ENCODE assay signal across 8 cellular contexts in genomic region chr11:28106351-28107043, GRCh38. TPM values are rescaled to one million over a fixed set of nuclear protein-coding genes. Genes with fewer than 3 reads are reported as not detected.
A peak's percentile ranks its signal among the peaks of the same experiment; 100 is the strongest.
DNase-seq lines count a peak whose midpoint lies in the region; ATAC-seq and TF ChIP-seq lines count a peak whose summit lies in the region.

No MANE protein-coding gene starts in this region.

- POLR2A ChIA-PET in PC-3 (lab: Charles Lee; ENCODE audit: unreplicated experiment): interaction anchor here (0.6 to 1.3 kb wide), 3 partner anchors 17 to 586 kb away, joined by 3 to 12 read pairs (median 5); no protein-coding TSS in a partner anchor

- CTCF ChIA-PET in PC-3 (lab: Charles Lee): interaction anchor here (0.6 kb wide), 3 partner anchors 127 to 573 kb away, joined by 3 to 4 read pairs (median 4); no protein-coding TSS in a partner anchor

- H3K9me2 ChIP-seq in PC-3 (replicated peaks; ENCODE audit: low read length): no peaks in the 10 kb centered on the region

- H3K27ac Mint-ChIP-seq in T-helper 1 cell treated with Interleukin-12 subunit alpha and Interleukin-12 subunit beta and Interleukin-4 antibody, amounts not matched to agents 30 μg/mL and 1 μg/mL, for 36 hours: peak overlapping the region; percentile 77
- H3K27ac Mint-ChIP-seq in endothelial cell (ENCODE audit: unreplicated experiment) (peak overlapping the region; percentile 39), progenitor cell of endocrine pancreas (peak overlapping the region; percentile 31)

- H3K4me3 Mint-ChIP-seq in T-helper 1 cell treated with Interleukin-12 subunit alpha and Interleukin-12 subunit beta and Interleukin-4 antibody, amounts not matched to agents 30 μg/mL and 1 μg/mL, for 36 hours: peak overlapping the region; percentile 98
- no peak overlapping the region for H3K4me3 Mint-ChIP-seq in endothelial cell (ENCODE audit: unreplicated experiment)
- H3K4me3 Mint-ChIP-seq in progenitor cell of endocrine pancreas (ENCODE audit: low read depth): peak overlapping the region; percentile 60

- peak overlapping the region; percentile 88 for H3K4me2 ChIP-seq in PC-3 (ENCODE audit: low read length)

- peak overlapping the region; percentile 75 for H3K4me3 ChIP-seq in PC-3 (ENCODE audit: low read length)

- no peak overlapping the region for H2AFZ ChIP-seq in PC-3 (ENCODE audit: low read length)

- no peak for DNase-seq in T-helper 1 cell
- no peak for DNase-seq in PC-3
- DNase-seq in endothelial cell (ENCODE audit: low spot score): no peak
- no peak for DNase-seq in progenitor cell of endocrine pancreas (ENCODE audit: low spot score, unreplicated experiment)
- no peak for DNase-seq in caudate nucleus (lab: John Stamatoyannopoulos, UW)

- H3K27me3 Mint-ChIP-seq in T-helper 1 cell treated with Interleukin-12 subunit alpha and Interleukin-12 subunit beta and Interleukin-4 antibody, amounts not matched to agents 30 μg/mL and 1 μg/mL, for 36 hours (ENCODE audit: low read depth): no peaks in the 10 kb centered on the region
- H3K27me3 Mint-ChIP-seq in endothelial cell (ENCODE audit: unreplicated experiment) (peaks cover 12% of the 10 kb centered on the region), progenitor cell of endocrine pancreas (no peaks in the 10 kb centered on the region)

- no peak overlapping the region for H3K27ac ChIP-seq in PC-3 (ENCODE audit: low read length)
- no peak overlapping the region for H3K27ac ChIP-seq in caudate nucleus (ENCODE audit: low read depth, low read length)

- BruUV-seq in PC-3 (replicated peaks; lab: Mats Ljungman, UMichigan): no TSS peak

- no peaks in the 10 kb centered on the region for H3K27me3 ChIP-seq in PC-3 (ENCODE audit: low read length)

- H3K4me1 ChIP-seq in PC-3 (ENCODE audit: insufficient read depth, low read length): peaks cover 67% of the 10 kb centered on the region

- H3K4me1 Mint-ChIP-seq in T-helper 1 cell treated with Interleukin-12 subunit alpha and Interleukin-12 subunit beta and Interleukin-4 antibody, amounts not matched to agents 30 μg/mL and 1 μg/mL, for 36 hours (ENCODE audit: low read depth): peaks cover 47% of the 10 kb centered on the region
- H3K4me1 Mint-ChIP-seq in endothelial cell (ENCODE audit: unreplicated experiment): peaks cover 23% of the 10 kb centered on the region
- peaks cover 45% of the 10 kb centered on the region for H3K4me1 Mint-ChIP-seq in progenitor cell of endocrine pancreas (ENCODE audit: low read depth)

- no peak for ATAC-seq in PC-3
- no peak for ATAC-seq in GM21737 (IDR thresholded peaks at IDR 0.05; ENCODE audit: unreplicated experiment)
- ATAC-seq in HG02852 (IDR thresholded peaks at IDR 0.05; ENCODE audit: unreplicated experiment): no peak

- H3K9ac ChIP-seq in PC-3 (ENCODE audit: low read length): peak overlapping the region; percentile 75; the same call in 1 of the 2 replicates

- H3K79me2 ChIP-seq in PC-3 (ENCODE audit: low read length): peaks cover 91% of the 10 kb centered on the region

- intact Hi-C loops in PC-3 (cut with micrococcal nuclease): loop anchor here (1.0 to 5.0 kb wide), 6 partner anchors 172 to 1226 kb away; partner anchors contain the start of gene BDNF

- no peaks in the 10 kb centered on the region for H3K9me3 Mint-ChIP-seq in T-helper 1 cell treated with Interleukin-12 subunit alpha and Interleukin-12 subunit beta and Interleukin-4 antibody, amounts not matched to agents 30 μg/mL and 1 μg/mL, for 36 hours
- no peaks in the 10 kb centered on the region for H3K9me3 Mint-ChIP-seq in endothelial cell (ENCODE audit: unreplicated experiment)
- H3K9me3 Mint-ChIP-seq in progenitor cell of endocrine pancreas (ENCODE audit: low read depth): no peaks in the 10 kb centered on the region

- H3K9me3 ChIP-seq in PC-3 (ENCODE audit: low read length): no peaks in the 10 kb centered on the region

- no peaks in the 10 kb centered on the region for H4K20me1 ChIP-seq in PC-3 (ENCODE audit: low read length)

- TF ChIP-seq CTCF in PC-3 (conservative IDR thresholded peaks at IDR 0.05; ENCODE audit: low read depth, low read length): no peak
- no peak for TF ChIP-seq CTCF in endothelial cell (IDR thresholded peaks at IDR 0.05; ENCODE audit: unreplicated experiment)
- no peak for TF ChIP-seq CTCF in progenitor cell of endocrine pancreas (IDR thresholded peaks at IDR 0.05; ENCODE audit: unreplicated experiment)

- H3K36me3 ChIP-seq in PC-3 (ENCODE audit: low read depth, low read length): no peaks in the 10 kb centered on the region

- H3K36me3 Mint-ChIP-seq in T-helper 1 cell treated with Interleukin-12 subunit alpha and Interleukin-12 subunit beta and Interleukin-4 antibody, amounts not matched to agents 30 μg/mL and 1 μg/mL, for 36 hours (ENCODE audit: low read depth): peaks cover 5% of the 10 kb centered on the region
- H3K36me3 Mint-ChIP-seq in endothelial cell (ENCODE audit: low read depth, unreplicated experiment) (no peaks in the 10 kb centered on the region), progenitor cell of endocrine pancreas (ENCODE audit: insufficient read depth) (no peaks in the 10 kb centered on the region)

- no peaks in the 10 kb centered on the region for H3F3A ChIP-seq in PC-3 (ENCODE audit: low read length, unreplicated experiment)

RNA-seq across cellular contexts. Expression of gene KIF18A, which starts 1.5 kb away (rescaled TPM):
- total RNA-seq in PC-3 (2014; rRNA removed): 11.6 and 15.3 TPM in 2 replicates
- 4.9 TPM for total RNA-seq in endothelial cell (ENCODE audit: unreplicated experiment)
- 17.0 and 19.1 TPM in 2 replicates for total RNA-seq in progenitor cell of endocrine pancreas

RNA-seq across cellular contexts. Expression of gene METTL15, which starts 1.7 kb away (rescaled TPM):
- 5.8 and 12.4 TPM in 2 replicates for total RNA-seq in PC-3 (2014; rRNA removed)
- total RNA-seq in endothelial cell (ENCODE audit: unreplicated experiment): 8.8 TPM
- 16.7 and 17.2 TPM in 2 replicates for total RNA-seq in progenitor cell of endocrine pancreas
